In genomic region chr18:58314284-58314683, GRCh38 we compare ENCODE assay signal across 8 cellular contexts.
DNase-seq lines count a peak whose midpoint lies in the region; ATAC-seq and TF ChIP-seq lines count a peak whose summit lies in the region.

No MANE protein-coding gene starts in this region.

- H3K4me1 ChIP-seq in colonic mucosa (peaks cover 20% of the 10 kb centered on the region), mucosa of descending colon (ENCODE audit: low read depth) (peaks cover 44% of the 10 kb centered on the region)

- in situ Hi-C loops in GM13977 (cut with MboI; ENCODE audit: low pct_unique_long_range_greater_than_20kb, low sequenced_read_pairs, unreplicated experiment) = no loop called here

- H3K27ac Mint-ChIP-seq in activated T-helper 17 cell treated with anti-CD3 and anti-CD28 coated beads, Interleukin-2, amount 50 U/mL, for 72 hours = no peak overlapping the region

- no peak overlapping the region for H3K4me3 ChIP-seq in AG04450 (ENCODE audit: low read depth, low read length)
- no peak overlapping the region for H3K4me3 ChIP-seq in colonic mucosa
- H3K4me3 ChIP-seq in mucosa of descending colon = no peak overlapping the region

- H3K36me3 Mint-ChIP-seq in activated T-helper 17 cell treated with anti-CD3 and anti-CD28 coated beads, Interleukin-2, amount 50 U/mL, for 72 hours (ENCODE audit: low read depth) = no peaks in the 10 kb centered on the region

- H3K36me3 ChIP-seq in colonic mucosa (no peaks in the 10 kb centered on the region), mucosa of descending colon (ENCODE audit: low read depth) (no peaks in the 10 kb centered on the region)

- no peak overlapping the region for H3K4me3 Mint-ChIP-seq in activated T-helper 17 cell treated with anti-CD3 and anti-CD28 coated beads, Interleukin-2, amount 50 U/mL, for 72 hours

- POLR2A ChIA-PET in AG04450 (lab: Yijun Ruan, JAX) = interaction anchor here (0.7 kb wide), 2 partner anchors 49 to 238 kb away, joined by 3 to 5 read pairs; no protein-coding TSS in a partner anchor

- DNase-seq in AG04450 (ENCODE audit: low read depth, low spot score) (peak; percentile 55), NCI-H2227 (lab: John Stamatoyannopoulos, UW; ENCODE audit: unreplicated experiment) (peak; percentile 60), colonic mucosa (no peak), mucosa of descending colon (no peak), GM13977 (ENCODE audit: low spot score) (no peak)

- H3K9me3 ChIP-seq in AG04450 (ENCODE audit: control insufficient read depth, insufficient read depth, low read length) (no peaks in the 10 kb centered on the region), colonic mucosa (no peaks in the 10 kb centered on the region), mucosa of descending colon (no peaks in the 10 kb centered on the region)

- peaks cover 21% of the 10 kb centered on the region for H3K4me1 Mint-ChIP-seq in activated T-helper 17 cell treated with anti-CD3 and anti-CD28 coated beads, Interleukin-2, amount 50 U/mL, for 72 hours

- peaks cover 2% of the 10 kb centered on the region for H3K27me3 ChIP-seq in AG04450 (ENCODE audit: control insufficient read depth, insufficient read depth, low read length)
- no peaks in the 10 kb centered on the region for H3K27me3 ChIP-seq in colonic mucosa

- peak; percentile 33 for ATAC-seq in mucosa of descending colon
- ATAC-seq in activated T-helper 17 cell treated with anti-CD3 and anti-CD28 coated beads, Interleukin-2, amount 50 U/mL, for 72 hours (replicated peaks) = no peak
- no peak for ATAC-seq in GM18520 (IDR thresholded peaks at IDR 0.05; ENCODE audit: unreplicated experiment)
- no peak for ATAC-seq in GM19035 (IDR thresholded peaks at IDR 0.05; ENCODE audit: unreplicated experiment)

- intact Hi-C loops in colonic mucosa (cut with DNase I) (no loop called here), mucosa of descending colon (cut with DNase I, micrococcal nuclease) (loop anchor here in 1 of 2 donors (10.0 kb wide), 1 partner anchor 69 kb away; no protein-coding TSS in a partner anchor)

- H3K27ac ChIP-seq in AG04450 (ENCODE audit: low read depth, low read length) (no peak overlapping the region), colonic mucosa (peak overlapping the region; percentile 15)

- TF ChIP-seq CTCF in AG04450 (IDR thresholded peaks at IDR 0.05; ENCODE audit: low read depth, low read length) (no peak), colonic mucosa (IDR thresholded peaks at IDR 0.05) (no peak), mucosa of descending colon (IDR thresholded peaks at IDR 0.05) (no peak), GM13977 (IDR thresholded peaks at IDR 0.05; ENCODE audit: extremely low read depth, insufficient read depth, missing control alignments) (no peak)

- H3K27me3 Mint-ChIP-seq in activated T-helper 17 cell treated with anti-CD3 and anti-CD28 coated beads, Interleukin-2, amount 50 U/mL, for 72 hours = no peaks in the 10 kb centered on the region

- CTCF ChIA-PET in AG04450 (lab: Charles Lee) = interaction anchor here (0.7 to 1.1 kb wide), 3 partner anchors 7 to 133 kb away, joined by 3 to 4 read pairs (median 4); no protein-coding TSS in a partner anchor

- H3K9ac ChIP-seq in colonic mucosa (ENCODE audit: low read depth in 2 of 2, low read length in 2 of 2) = no peak overlapping the region

- no peaks in the 10 kb centered on the region for H3K9me3 Mint-ChIP-seq in activated T-helper 17 cell treated with anti-CD3 and anti-CD28 coated beads, Interleukin-2, amount 50 U/mL, for 72 hours

Comparison
In these comparisons a context has a peak if more than half of its experiments do, and no peak if none do; other contexts are left out.
1. DNase-seq: peak in AG04450 (single experiment) and NCI-H2227 (single experiment); none in colonic mucosa (single experiment), mucosa of descending colon (0 of 3) and GM13977 (single experiment).